ENCODE assay signal across 1 cellular context in genomic region chr2:112481050-112481527, GRCh38.
TF ChIP-seq lines count a peak whose summit lies in the region.

No MANE protein-coding gene starts in this region.

TF ChIP-seq in WTC11, 78 proteins besides CTCF, POLR2A, EP300 and RAD21 (continued from another document):
- no peak for TF ChIP-seq CDX4 (CRISPR knock-in tag; IDR thresholded peaks at IDR 0.05; ENCODE audit: borderline replicate concordance)
- TF ChIP-seq CBFB (CRISPR knock-in tag; IDR thresholded peaks at IDR 0.05; ENCODE audit: low read depth) = no peak
- TF ChIP-seq NFATC4 (CRISPR knock-in tag; IDR thresholded peaks at IDR 0.05) = no peak
- no peak for TF ChIP-seq AFF4 (CRISPR knock-in tag; IDR thresholded peaks at IDR 0.05; ENCODE audit: borderline replicate concordance)
